35 cellular contexts compared by ENCODE assay signal in genomic region chr12:50991296-50991695, GRCh38. TPM values are rescaled to one million over a fixed set of nuclear protein-coding genes. Genes with fewer than 3 reads are reported as not detected.
DNase-seq lines count a peak whose midpoint lies in the region; ATAC-seq and FAIRE-seq lines count a peak whose summit lies in the region.
"Had no signal": no experiment of that assay in that cellular context is flagged by ENCODE, and none has a peak within 500 bp of the region (broad histone marks: within the 10 kb centered on the region; RNA-seq: fewer than 3 reads in every experiment).

No MANE protein-coding gene starts in this region.

- H3K4me3 Mint-ChIP-seq in activated CD4-positive, alpha-beta memory T cell treated with anti-CD3 and anti-CD28 coated beads for 36 hours = no peak overlapping the region
- H3K4me3 Mint-ChIP-seq in activated CD4-positive, alpha-beta memory T cell treated with anti-CD3 and anti-CD28 coated beads, Interleukin-2, amount 10 ng/mL, durations not matched to agents 7 days and 5 days = no peak overlapping the region
- no peak overlapping the region for H3K4me3 Mint-ChIP-seq in stimulated activated naive B cell treated with anti-CD40 and anti-IgM and Interleukin-4, amounts not matched to agents 10 μg/mL and 1 μg/mL and 100 μg/mL, for 72 hours
- H3K4me3 Mint-ChIP-seq: activated CD8-positive, alpha-beta T cell treated with anti-CD3 and anti-CD28 coated beads, Interleukin-2, amount 10 ng/mL, durations not matched to agents 7 days and 5 days; B cell; CD4-positive, alpha-beta memory T cell; effector memory CD8-positive, alpha-beta T cell; nephron progenitor cell had no signal

- H3K27me3 Mint-ChIP-seq in activated CD4-positive, alpha-beta memory T cell treated with anti-CD3 and anti-CD28 coated beads for 36 hours = no peaks in the 10 kb centered on the region
- no peaks in the 10 kb centered on the region for H3K27me3 Mint-ChIP-seq in activated CD4-positive, alpha-beta memory T cell treated with anti-CD3 and anti-CD28 coated beads, Interleukin-2, amount 10 ng/mL, durations not matched to agents 7 days and 5 days
- H3K27me3 Mint-ChIP-seq in stimulated activated naive B cell treated with anti-CD40 and anti-IgM and Interleukin-4, amounts not matched to agents 10 μg/mL and 1 μg/mL and 100 μg/mL, for 72 hours = no peaks in the 10 kb centered on the region
- H3K27me3 Mint-ChIP-seq: B cell; CD4-positive, alpha-beta memory T cell; effector memory CD8-positive, alpha-beta T cell had no signal

- no peak for DNase-seq in activated CD4-positive, alpha-beta memory T cell treated with anti-CD3 and anti-CD28 coated beads for 36 hours
- DNase-seq in activated CD4-positive, alpha-beta memory T cell treated with anti-CD3 and anti-CD28 coated beads, Interleukin-2, amount 10 ng/mL, durations not matched to agents 7 days and 5 days = no peak
- DNase-seq in MV-4-11 (lab: John Stamatoyannopoulos, UW) (peak; percentile 71), dermis blood vessel endothelial cell (peak; percentile 59), kidney glomerular epithelial cell (lab: John Stamatoyannopoulos, UW) (no peak), RCC 7860 (ENCODE audit: low spot score) (no peak)
- DNase-seq in stimulated activated naive B cell treated with anti-CD40 and anti-IgM and Interleukin-4, amounts not matched to agents 10 μg/mL and 1 μg/mL and 100 μg/mL, for 72 hours = no peak
- DNase-seq in stimulated activated CD4-positive, alpha-beta T cell treated with anti-CD3 and anti-CD28 coated beads, Interleukin-12 subunit alpha, Interleukin-12 subunit beta, amount 100 ng/mL, for 4 hours = no peak
- DNase-seq: ACHN; activated CD8-positive, alpha-beta T cell treated with anti-CD3 and anti-CD28 coated beads, Interleukin-2, amount 10 ng/mL, durations not matched to agents 7 days and 5 days; activated effector memory CD4-positive, alpha-beta T cell treated with anti-CD3 and anti-CD28 coated beads, Interleukin-2, amount 50 U/mL, for 16 hours; caudate nucleus; CD4-positive, alpha-beta memory T cell; effector memory CD8-positive, alpha-beta T cell; glutamatergic neuron; MM.1S; NCI-H1436 treated with DMSO at 0.1 percent for 48 hours; NCI-H226; NCI-H526 treated with DMSO at 0.1 percent for 48 hours; nephron progenitor cell; Peyer's patch; stimulated activated naive CD4-positive, alpha-beta T cell treated with Interleukin-2 at 50 U/mL for 16 hours had no signal

- peaks cover 61% of the 10 kb centered on the region for H3K36me3 Mint-ChIP-seq in activated CD4-positive, alpha-beta memory T cell treated with anti-CD3 and anti-CD28 coated beads for 36 hours
- peaks cover 65% of the 10 kb centered on the region for H3K36me3 Mint-ChIP-seq in activated CD4-positive, alpha-beta memory T cell treated with anti-CD3 and anti-CD28 coated beads, Interleukin-2, amount 10 ng/mL, durations not matched to agents 7 days and 5 days (ENCODE audit: low read depth)
- H3K36me3 Mint-ChIP-seq in stimulated activated naive B cell treated with anti-CD40 and anti-IgM and Interleukin-4, amounts not matched to agents 10 μg/mL and 1 μg/mL and 100 μg/mL, for 72 hours = peaks cover 51 to 73% of the 10 kb centered on the region in 2 donors

- intact Hi-C loops in activated CD4-positive, alpha-beta memory T cell treated with anti-CD3 and anti-CD28 coated beads for 36 hours (cut with micrococcal nuclease) = no loop called here

- H3K9me3 Mint-ChIP-seq in activated CD4-positive, alpha-beta memory T cell treated with anti-CD3 and anti-CD28 coated beads for 36 hours = no peaks in the 10 kb centered on the region
- H3K9me3 Mint-ChIP-seq in activated CD4-positive, alpha-beta memory T cell treated with anti-CD3 and anti-CD28 coated beads, Interleukin-2, amount 10 ng/mL, durations not matched to agents 7 days and 5 days = no peaks in the 10 kb centered on the region
- no peaks in the 10 kb centered on the region for H3K9me3 Mint-ChIP-seq in stimulated activated naive B cell treated with anti-CD40 and anti-IgM and Interleukin-4, amounts not matched to agents 10 μg/mL and 1 μg/mL and 100 μg/mL, for 72 hours
- H3K9me3 Mint-ChIP-seq: CD4-positive, alpha-beta memory T cell; effector memory CD8-positive, alpha-beta T cell; nephron progenitor cell had no signal

- FAIRE-seq in RCC 7860 (lab: Jason Lieb, UNC) = no peak
- FAIRE-seq: HepG2 had no signal

- H3K27ac Mint-ChIP-seq in activated CD4-positive, alpha-beta memory T cell treated with anti-CD3 and anti-CD28 coated beads for 36 hours = peak overlapping the region; percentile 7
- no peak overlapping the region for H3K27ac Mint-ChIP-seq in activated CD4-positive, alpha-beta memory T cell treated with anti-CD3 and anti-CD28 coated beads, Interleukin-2, amount 10 ng/mL, durations not matched to agents 7 days and 5 days
- H3K27ac Mint-ChIP-seq in stimulated activated naive B cell treated with anti-CD40 and anti-IgM and Interleukin-4, amounts not matched to agents 10 μg/mL and 1 μg/mL and 100 μg/mL, for 72 hours = peak overlapping the region; percentile 73
- H3K27ac Mint-ChIP-seq: B cell, nephron progenitor cell had no signal

- CTCF ChIA-PET in activated CD4-positive, alpha-beta memory T cell treated with anti-CD3 and anti-CD28 coated beads for 36 hours (lab: Charles Lee) = no interaction called here
- CTCF ChIA-PET in activated CD4-positive, alpha-beta memory T cell treated with anti-CD3 and anti-CD28 coated beads, Interleukin-2, amount 10 ng/mL, durations not matched to agents 7 days and 5 days (lab: Charles Lee) = no interaction called here

- POLR2A ChIA-PET in activated CD4-positive, alpha-beta memory T cell treated with anti-CD3 and anti-CD28 coated beads for 36 hours (lab: Charles Lee) = interaction anchor here (1.3 kb wide), 1 partner anchor 29 kb away, joined by 4 read pairs; no protein-coding TSS in a partner anchor
- POLR2A ChIA-PET in activated CD4-positive, alpha-beta memory T cell treated with anti-CD3 and anti-CD28 coated beads, Interleukin-2, amount 10 ng/mL, durations not matched to agents 7 days and 5 days (lab: Charles Lee) = interaction anchor here (1.4 kb wide), 1 partner anchor 9 kb away, joined by 4 read pairs; no protein-coding TSS in a partner anchor

- ATAC-seq in stimulated activated naive B cell treated with anti-CD40 and anti-IgM and Interleukin-4, amounts not matched to agents 10 μg/mL and 1 μg/mL and 100 μg/mL, for 72 hours (replicated peaks) = peak; percentile 33 to 50
- ATAC-seq: activated CD8-positive, alpha-beta T cell treated with anti-CD3 and anti-CD28 coated beads, Interleukin-2, amount 10 ng/mL, durations not matched to agents 7 days and 5 days; effector memory CD8-positive, alpha-beta T cell; esophagus mucosa; HepG2; left lobe of liver had no signal

- peaks cover 35% of the 10 kb centered on the region for H3K4me1 Mint-ChIP-seq in activated CD4-positive, alpha-beta memory T cell treated with anti-CD3 and anti-CD28 coated beads for 36 hours (ENCODE audit: low read depth)
- peaks cover 18% of the 10 kb centered on the region for H3K4me1 Mint-ChIP-seq in activated CD4-positive, alpha-beta memory T cell treated with anti-CD3 and anti-CD28 coated beads, Interleukin-2, amount 10 ng/mL, durations not matched to agents 7 days and 5 days
- H3K4me1 Mint-ChIP-seq in stimulated activated naive B cell treated with anti-CD40 and anti-IgM and Interleukin-4, amounts not matched to agents 10 μg/mL and 1 μg/mL and 100 μg/mL, for 72 hours = peaks cover 5 to 16% of the 10 kb centered on the region in 2 donors
- H3K4me1 Mint-ChIP-seq: nephron progenitor cell had no signal

RNA-seq across cellular contexts. Expression of gene SLC11A2, which starts 34.9 kb away (rescaled TPM):
- total RNA-seq in activated CD4-positive, alpha-beta memory T cell treated with anti-CD3 and anti-CD28 coated beads for 36 hours = 10 to 100 TPM; 41.4 to 41.6 TPM
- total RNA-seq in activated CD4-positive, alpha-beta memory T cell treated with anti-CD3 and anti-CD28 coated beads, Interleukin-2, amount 10 ng/mL, durations not matched to agents 7 days and 5 days = 10 to 100 TPM; 35.0 to 36.4 TPM
- 33.9 and 36.8 TPM in 2 replicates for total RNA-seq in dermis blood vessel endothelial cell

RNA-seq across cellular contexts. Expression of gene HIGD1C, which starts 39.0 kb away (rescaled TPM):
- not detected for total RNA-seq in activated CD4-positive, alpha-beta memory T cell treated with anti-CD3 and anti-CD28 coated beads for 36 hours
- not detected for total RNA-seq in activated CD4-positive, alpha-beta memory T cell treated with anti-CD3 and anti-CD28 coated beads, Interleukin-2, amount 10 ng/mL, durations not matched to agents 7 days and 5 days
- not detected in 2 replicates for total RNA-seq in dermis blood vessel endothelial cell
- total RNA-seq: activated CD8-positive, alpha-beta T cell treated with anti-CD3 and anti-CD28 coated beads, Interleukin-2, amount 10 ng/mL, durations not matched to agents 7 days and 5 days; B cell; CD4-positive, alpha-beta memory T cell; Daoy; esophagus mucosa; fibroblast of villous mesenchyme; H4; HepG2; left lobe of liver; osteoblast; Peyer's patch; renal cortical epithelial cell; SJSA1; skeletal muscle tissue; thoracic aorta; vagina had no signal

RNA-seq across cellular contexts. Expression of gene LETMD1, which starts 56.8 kb away (rescaled TPM):
- total RNA-seq in activated CD4-positive, alpha-beta memory T cell treated with anti-CD3 and anti-CD28 coated beads for 36 hours = 10 to 100 TPM; 79.8 to 84.0 TPM
- total RNA-seq in activated CD4-positive, alpha-beta memory T cell treated with anti-CD3 and anti-CD28 coated beads, Interleukin-2, amount 10 ng/mL, durations not matched to agents 7 days and 5 days = 10 to 100 TPM; 92.1 to 93.9 TPM
- total RNA-seq in dermis blood vessel endothelial cell = 35.2 and 39.9 TPM in 2 replicates

Comparison
In these comparisons a context has a peak if more than half of its experiments do, and no peak if none do; other contexts are left out.
1. DNase-seq: peak in MV-4-11 (single experiment) and dermis blood vessel endothelial cell (single experiment); none in activated CD4-positive, alpha-beta memory T cell treated with anti-CD3 and anti-CD28 coated beads for 36 hours (single experiment), activated CD4-positive, alpha-beta memory T cell treated with anti-CD3 and anti-CD28 coated beads, Interleukin-2, amount 10 ng/mL, durations not matched to agents 7 days and 5 days (single experiment), stimulated activated naive B cell treated with anti-CD40 and anti-IgM and Interleukin-4, amounts not matched to agents 10 μg/mL and 1 μg/mL and 100 μg/mL, for 72 hours (single experiment), kidney glomerular epithelial cell (single experiment), stimulated activated CD4-positive, alpha-beta T cell treated with anti-CD3 and anti-CD28 coated beads, Interleukin-12 subunit alpha, Interleukin-12 subunit beta, amount 100 ng/mL, for 4 hours (single experiment) and RCC 7860 (single experiment).